Comparison of ENCODE assay signal across 8 cellular contexts in the genomic region with DNA sequence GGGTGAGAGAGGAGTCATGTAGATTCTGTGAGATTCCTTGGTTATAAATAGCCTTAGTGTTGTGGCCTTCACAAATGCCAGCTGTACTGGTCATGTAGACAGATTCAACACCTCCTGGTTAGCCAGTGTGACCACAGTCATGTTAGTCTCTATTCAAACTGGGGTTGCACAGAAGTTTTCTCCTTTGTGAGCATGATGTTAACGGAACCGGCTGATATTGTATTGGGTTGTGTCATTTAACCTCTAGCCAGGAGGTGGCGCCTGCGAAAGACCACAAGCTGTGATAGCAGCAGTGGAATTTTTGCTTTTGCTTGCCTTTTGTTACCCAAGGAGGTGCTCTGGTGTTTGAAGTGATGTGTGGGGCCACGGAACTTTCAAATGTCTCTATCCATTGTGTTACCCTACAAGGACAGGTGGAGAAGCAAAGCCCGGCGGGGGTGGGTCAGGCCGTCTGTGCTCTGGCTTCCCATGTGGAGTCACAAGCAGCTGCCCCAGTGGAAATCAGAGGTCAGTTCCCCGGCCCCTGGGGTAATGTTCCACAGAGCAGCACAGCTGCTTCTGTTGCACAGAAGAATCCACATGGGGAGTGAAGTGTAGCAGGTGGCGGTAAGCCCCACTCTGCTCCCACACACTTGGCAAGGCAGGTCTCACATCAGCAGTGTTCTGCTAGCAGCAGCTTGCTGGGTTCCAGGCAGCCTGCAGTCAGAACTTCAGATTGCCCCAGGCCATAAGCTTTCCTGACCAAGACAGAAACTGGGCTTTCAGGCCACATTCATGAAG.
DNase-seq lines count a peak whose midpoint lies in the region; TF ChIP-seq lines count a peak whose summit lies in the region.

No MANE protein-coding gene starts in this region.

- TF ChIP-seq POLR2A in adrenal gland (IDR thresholded peaks at IDR 0.05): no peak

- intact Hi-C loops in adrenal gland (cut with DNase I): no loop called here

- H3K27me3 ChIP-seq in adrenal gland: no peaks in the 10 kb centered on the region
- H3K27me3 ChIP-seq in skeletal muscle tissue (ENCODE audit: control insufficient read depth in 3 of 3, insufficient read depth in 3 of 3, low read length in 3 of 3): no peaks in the 10 kb centered on the region

- TF ChIP-seq CTCF in adrenal gland (IDR thresholded peaks at IDR 0.05): peak; percentile 52 to 67 (median 60)

- no peaks in the 10 kb centered on the region for H3K36me3 ChIP-seq in adrenal gland (replicated peaks in 1 of 2)
- no peaks in the 10 kb centered on the region for H3K36me3 ChIP-seq in skeletal muscle tissue (ENCODE audit: control insufficient read depth in 3 of 3, insufficient read depth in 3 of 3, low read length in 3 of 3)

- H3K27ac ChIP-seq in adrenal gland (no peak overlapping the region), skeletal muscle tissue (ENCODE audit: low read depth, low read length) (peak overlapping the region; percentile 2)

- no peaks in the 10 kb centered on the region for H3K9me3 ChIP-seq in adrenal gland (replicated peaks in 1 of 3)
- H3K9me3 ChIP-seq in skeletal muscle tissue (ENCODE audit: control insufficient read depth in 3 of 3, low read length in 3 of 3): no peaks in the 10 kb centered on the region

- 17 to 43% (median 42%) methylated on average over 2 to 10 of the region's 10 CpGs for WGBS in adrenal gland, 4 donors

- peak; percentile 73 for DNase-seq in ELF-1 (ENCODE audit: low read depth, low spot score)
- peak; percentile 13 for DNase-seq in HuH-7 (ENCODE audit: low spot score)
- peak; percentile 45 to 84 (median 62) for DNase-seq in adrenal gland
- DNase-seq in iPS DF 19.7 (ENCODE audit: low read depth, low spot score): peak; percentile 56
- no peak for DNase-seq in cerebellar nuclear complex (lab: John Stamatoyannopoulos, UW)
- no peak for DNase-seq in effector CD4-positive, alpha-beta T cell
- DNase-seq in GOT3 (lab: John Stamatoyannopoulos, UW): no peak

- H3K9ac ChIP-seq in skeletal muscle tissue (ENCODE audit: low read depth in 1 of 3, low read length in 3 of 3): peak overlapping the region in 1 of 3 donors; percentile 68

- H3K4me3 ChIP-seq in adrenal gland (no peak overlapping the region), skeletal muscle tissue (ENCODE audit: low read length in 3 of 3) (peak overlapping the region in 2 of 3 donors; percentile 2 to 49)

- H3K4me1 ChIP-seq in adrenal gland (replicated peaks in 1 of 2): no peaks in the 10 kb centered on the region
- peaks cover 11 to 20% (median 17%) of the 10 kb centered on the region in 3 donors for H3K4me1 ChIP-seq in skeletal muscle tissue (ENCODE audit: control insufficient read depth in 3 of 3, insufficient read depth in 3 of 3, low read length in 3 of 3)

Comparison
In these comparisons a context has a peak if more than half of its experiments do, and no peak if none do; other contexts are left out.
1. DNase-seq: peak in ELF-1 (single experiment), HuH-7 (single experiment), adrenal gland (7 of 7) and iPS DF 19.7 (single experiment); none in cerebellar nuclear complex (0 of 2), effector CD4-positive, alpha-beta T cell (single experiment) and GOT3 (single experiment).
2. H3K4me3 ChIP-seq: peak in skeletal muscle tissue (2 of 3); none in adrenal gland (0 of 4).